ENCODE assay signal across 8 cellular contexts in the genomic region with DNA sequence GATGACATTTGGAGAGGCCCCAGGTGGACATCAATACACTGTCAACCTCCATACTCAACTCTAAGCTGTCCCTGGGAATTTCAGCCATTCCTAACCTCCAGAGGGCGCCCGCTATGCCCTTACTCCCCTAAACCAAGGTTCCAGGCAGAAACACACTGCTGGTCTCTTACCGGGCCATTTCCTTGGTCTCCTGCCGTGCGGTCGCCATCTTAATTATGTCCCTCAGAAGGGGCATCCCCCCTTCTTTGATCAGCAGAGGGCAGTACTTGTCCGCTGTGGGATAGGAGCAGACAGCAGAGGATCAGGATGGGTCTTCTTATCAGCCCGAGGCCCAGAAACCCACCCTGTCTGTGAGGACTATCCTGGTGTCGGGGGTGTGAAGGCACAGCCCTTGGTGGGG. TPM values are rescaled to one million over a fixed set of nuclear protein-coding genes. Genes with fewer than 3 reads are reported as not detected.
DNase-seq lines count a peak whose midpoint lies in the region; ATAC-seq, FAIRE-seq and TF ChIP-seq lines count a peak whose summit lies in the region.

No MANE protein-coding gene starts in this region.

- peak overlapping the region in 2 of 5 donors; percentile 52 to 61 for H3K27ac ChIP-seq in adrenal gland

- H3K27me3 ChIP-seq in adrenal gland, result no peaks in the 10 kb centered on the region

- 14 to 24% (median 20%) methylated on average over 8 to 9 of the region's 9 CpGs for WGBS in adrenal gland, 4 donors

- no peak for TF ChIP-seq POLR2A in adrenal gland (IDR thresholded peaks at IDR 0.05)

- H3K4me3 Mint-ChIP-seq in T-helper 2 cell treated with Interferon-gamma antibody and Interleukin-4, amounts not matched to agents 5 μg/mL and 100 μg/mL, for 36 hours, result no peak overlapping the region

- H3K4me1 ChIP-seq in adrenal gland (replicated peaks in 1 of 2), result peaks cover 0 to 2% of the 10 kb centered on the region in 2 donors

- H3K27ac Mint-ChIP-seq in T-helper 2 cell treated with Interferon-gamma antibody and Interleukin-4, amounts not matched to agents 5 μg/mL and 100 μg/mL, for 36 hours, result no peak overlapping the region

- no peak overlapping the region for H3K4me3 ChIP-seq in AG09309 (ENCODE audit: control insufficient read depth, low read depth, low read length)
- H3K4me3 ChIP-seq in adrenal gland, result no peak overlapping the region

- peaks cover 3% of the 10 kb centered on the region for H3K4me1 Mint-ChIP-seq in T-helper 2 cell treated with Interferon-gamma antibody and Interleukin-4, amounts not matched to agents 5 μg/mL and 100 μg/mL, for 36 hours (ENCODE audit: low read depth)

- H3K27me3 Mint-ChIP-seq in T-helper 2 cell treated with Interferon-gamma antibody and Interleukin-4, amounts not matched to agents 5 μg/mL and 100 μg/mL, for 36 hours (ENCODE audit: low read depth), result no peaks in the 10 kb centered on the region

- FAIRE-seq in GM19239 (lab: Jason Lieb, UNC), result peak; percentile 62

- peak; percentile 84 for TF ChIP-seq CTCF in AG09309 (IDR thresholded peaks at IDR 0.05; ENCODE audit: control insufficient read depth, insufficient read depth, low read depth, low read length, missing control alignments)
- TF ChIP-seq CTCF in adrenal gland (IDR thresholded peaks at IDR 0.05), result peak; percentile 39 to 69 (median 66)

- peak; percentile 75 to 79 for ATAC-seq in left cardiac atrium

- H3K9me3 ChIP-seq in adrenal gland (replicated peaks in 1 of 3), result no peaks in the 10 kb centered on the region

- DNase-seq in AG09309 (ENCODE audit: low read depth), result peak; percentile 28
- no peak for DNase-seq in GM19239 (ENCODE audit: insufficient read length, low spot score)
- DNase-seq in NCI-H226, result peak; percentile 27
- peak; percentile 75 to 94 (median 86) for DNase-seq in adrenal gland
- DNase-seq in left cardiac atrium, result peak; percentile 70
- DNase-seq in pulmonary artery endothelial cell (ENCODE audit: low read depth, low spot score), result peak; percentile 64
- DNase-seq in stimulated activated CD4-positive, alpha-beta T cell treated with anti-CD3 and anti-CD28 coated beads, Interleukin-1b, Interleukin-23, amount 100 ng/mL, for 48 hours, result no peak
- no peak for DNase-seq in T-helper 2 cell treated with Interferon-gamma antibody and Interleukin-4, amounts not matched to agents 5 μg/mL and 100 μg/mL, for 36 hours (ENCODE audit: low spot score)

- peaks cover 5% of the 10 kb centered on the region for H3K36me3 Mint-ChIP-seq in T-helper 2 cell treated with Interferon-gamma antibody and Interleukin-4, amounts not matched to agents 5 μg/mL and 100 μg/mL, for 36 hours (ENCODE audit: low read depth)

- intact Hi-C loops in adrenal gland (cut with DNase I), result no loop called here
- intact Hi-C loops in left cardiac atrium (cut with DNase I), result no loop called here

- H3K9me3 Mint-ChIP-seq in T-helper 2 cell treated with Interferon-gamma antibody and Interleukin-4, amounts not matched to agents 5 μg/mL and 100 μg/mL, for 36 hours, result no peaks in the 10 kb centered on the region

- H3K36me3 ChIP-seq in adrenal gland (replicated peaks in 1 of 2), result peaks cover 0 to 33% of the 10 kb centered on the region in 2 donors

RNA-seq across cellular contexts. Expression of a gene that starts 9.3 kb away (rescaled TPM):
- total RNA-seq in adrenal gland (10 to 100 TPM; 15.5 to 97.4 (median 29.0) TPM), left cardiac atrium (10 to 100 TPM in 1 of 2 donors, 1 to 10 TPM in 1; 8.3 to 13.8 TPM), pulmonary artery endothelial cell (34.8 and 35.6 TPM in 2 replicates)
- polyA plus RNA-seq in adrenal gland, result 10 to 100 TPM in 2 of 3 donors, 1 to 10 TPM in 1; 1.6 to 64.8 (median 33.1) TPM

RNA-seq across cellular contexts. Expression of a gene that starts 31.0 kb away (rescaled TPM):
- total RNA-seq in adrenal gland (1 to 10 TPM; 1.6 to 6.3 (median 4.1) TPM), left cardiac atrium (10 to 100 TPM in 1 of 2 donors, 1 to 10 TPM in 1; 6.2 to 11.2 TPM), pulmonary artery endothelial cell (20.6 and 22.1 TPM in 2 replicates)
- polyA plus RNA-seq in adrenal gland, result 1 to 10 TPM in 2 of 3 donors, under 1 TPM in 1; 0.90 to 8.6 (median 8.1) TPM

RNA-seq across cellular contexts. Expression of a gene that starts 38.5 kb away (rescaled TPM):
- total RNA-seq in adrenal gland (100 to 1,000 TPM in 1 of 8 donors, 10 to 100 TPM in 7; 38.8 to 131 (median 66.6) TPM), left cardiac atrium (10 to 100 TPM; 36.6 to 37.0 TPM), pulmonary artery endothelial cell (12.2 and 14.1 TPM in 2 replicates)
- polyA plus RNA-seq in adrenal gland, result 10 to 100 TPM; 17.0 to 51.1 (median 41.7) TPM

RNA-seq across cellular contexts. Expression of a gene that starts 44.2 kb away (rescaled TPM):
- total RNA-seq in adrenal gland (100 to 1,000 TPM; 122 to 285 (median 184) TPM), left cardiac atrium (100 to 1,000 TPM; 158 to 191 TPM), pulmonary artery endothelial cell (618 and 795 TPM in 2 replicates)
- polyA plus RNA-seq in adrenal gland, result 100 to 1,000 TPM in 2 of 3 donors, 10 to 100 TPM in 1; 62.1 to 352 (median 105) TPM

RNA-seq across cellular contexts. Expression of a gene that starts 53.8 kb away (rescaled TPM):
- total RNA-seq in adrenal gland, result 10 to 100 TPM; 24.2 to 72.7 (median 32.7) TPM
- 10 to 100 TPM; 21.2 to 27.1 (median 27.0) TPM for polyA plus RNA-seq in adrenal gland
- 10 to 100 TPM; 15.7 to 16.9 TPM for total RNA-seq in left cardiac atrium
- 12.3 and 16.8 TPM in 2 replicates for total RNA-seq in pulmonary artery endothelial cell

Comparison
In these comparisons a context has a peak if more than half of its experiments do, and no peak if none do; other contexts are left out.
1. DNase-seq: peak in AG09309 (single experiment), NCI-H226 (single experiment), adrenal gland (7 of 7), left cardiac atrium (single experiment) and pulmonary artery endothelial cell (single experiment); none in GM19239 (single experiment), stimulated activated CD4-positive, alpha-beta T cell treated with anti-CD3 and anti-CD28 coated beads, Interleukin-1b, Interleukin-23, amount 100 ng/mL, for 48 hours (single experiment) and T-helper 2 cell treated with Interferon-gamma antibody and Interleukin-4, amounts not matched to agents 5 μg/mL and 100 μg/mL, for 36 hours (single experiment).